7 cellular contexts compared by ENCODE assay signal in the genomic region with DNA sequence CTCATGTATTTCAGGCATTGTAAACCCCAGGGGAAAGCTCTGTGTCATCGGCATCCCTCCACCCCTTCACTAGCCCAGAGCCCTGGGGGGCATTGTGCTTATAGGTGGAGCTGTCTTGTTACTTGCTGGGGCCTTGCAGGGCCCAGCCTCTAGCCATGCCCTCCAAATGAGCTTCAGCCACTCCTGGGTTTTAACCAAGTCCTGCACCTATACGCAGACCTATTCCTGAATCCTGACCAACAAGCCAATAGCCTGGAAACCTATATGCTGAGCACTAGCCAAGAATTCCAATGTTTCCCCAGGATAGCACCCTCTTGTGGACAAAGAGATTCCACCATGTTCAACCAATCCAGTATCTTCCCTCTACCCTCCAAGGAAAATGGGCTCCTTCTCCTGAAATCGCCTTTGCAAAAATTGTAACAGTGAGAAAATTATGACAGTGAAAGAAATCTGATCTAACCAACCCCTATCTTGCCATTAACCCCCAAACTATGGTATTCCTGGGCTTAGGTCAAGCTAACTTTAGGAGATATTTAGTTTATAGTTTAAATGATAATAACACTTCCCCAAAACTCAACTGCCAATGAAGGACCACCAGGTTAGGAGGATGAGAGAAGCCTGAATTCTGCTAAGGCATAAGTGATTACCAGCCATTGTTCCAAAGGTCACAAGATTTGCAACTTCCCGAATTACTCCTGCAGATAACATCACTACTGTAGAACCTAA. TPM values are rescaled to one million over a fixed set of nuclear protein-coding genes. Genes with fewer than 3 reads are reported as not detected.
DNase-seq lines count a peak whose midpoint lies in the region; ATAC-seq, FAIRE-seq and TF ChIP-seq lines count a peak whose summit lies in the region.

No MANE protein-coding gene starts in this region.

- intact Hi-C loops in K562 (cut with micrococcal nuclease) (loop anchor here (2.0 kb wide), 1 partner anchor 46 kb away; no protein-coding TSS in a partner anchor), uterus (cut with DNase I; ENCODE audit: low total_unique reads) (no loop called here)

- BruUV-seq in K562 (replicated peaks; lab: Mats Ljungman, UMichigan), result no TSS peak

- peaks cover 0 to 6% (median 0%) of the 10 kb centered on the region in 3 donors for H3K27me3 Mint-ChIP-seq in naive B cell

- peaks cover 0 to 18% (median 11%) of the 10 kb centered on the region in 7 donors for H3K9me3 Mint-ChIP-seq in naive B cell

- H3K4me1 ChIP-seq in K562 (replicated peaks in 1 of 2; ENCODE audit: control insufficient read depth in 2 of 2, insufficient read depth in 2 of 2, low read length in 2 of 2), result peaks cover 10 to 12% of the 10 kb centered on the region in 2 experiments; a peak in 4 of 5 replicates
- H3K4me1 ChIP-seq in uterus, result no peaks in the 10 kb centered on the region

- TF ChIP-seq EP300 in K562 (IDR thresholded peaks at IDR 0.05; ENCODE audit: low read length), result no peak

- peaks cover 0 to 6% of the 10 kb centered on the region in 2 donors for H3K36me3 Mint-ChIP-seq in naive B cell

- no peak overlapping the region for H3K4me3 Mint-ChIP-seq in naive B cell

- H3K4me2 ChIP-seq in K562 (ENCODE audit: insufficient read depth, low read length), result no peak overlapping the region

- H3K27ac ChIP-seq in K562 (ENCODE audit: extremely low read depth, low read depth, low read length) (no peak overlapping the region), uterus (no peak overlapping the region)

- H3K36me3 ChIP-seq in GM06990 (ENCODE audit: control insufficient read depth, insufficient read depth, low read length), result no peaks in the 10 kb centered on the region
- H3K36me3 ChIP-seq in K562 (ENCODE audit: control insufficient read depth, insufficient read depth, low read length), result 0 out of 3 replicates have a peak, but pooled peaks cover 2% of the 10 kb centered on the region
- no peaks in the 10 kb centered on the region for H3K36me3 ChIP-seq in uterus

- WGBS in K562 (ENCODE audit: insufficient coverage, low coverage, missing lambda C conversion rate), result 25% methylated on average over 4 of the region's 4 CpGs

- H3K9ac ChIP-seq in K562 (ENCODE audit: insufficient read depth in 1 of 2, low read depth in 2 of 2, low read length in 2 of 2), result no peak overlapping the region

- POLR2A ChIA-PET in K562 (lab: Yijun Ruan, JAX), result no interaction called here

- TF ChIP-seq CTCF in GM06990 (IDR thresholded peaks at IDR 0.05; ENCODE audit: insufficient read depth, low read length, poor library complexity, severe bottlenecking), result peak; percentile 54
- TF ChIP-seq CTCF in NB4 (IDR thresholded peaks at IDR 0.05; ENCODE audit: low read depth, low read length), result peak; percentile 58
- peak; percentile 38 to 67 (median 55) for TF ChIP-seq CTCF in K562 (IDR thresholded peaks at IDR 0.05 in 2 of 3, conservative IDR thresholded peaks at IDR 0.05 in 1 of 3; ENCODE audit: insufficient read depth in 2 of 3, low read depth in 1 of 3, low read length in 3 of 3)
- peak in 1 of 4 experiments; percentile 10 for TF ChIP-seq CTCF in uterus (IDR thresholded peaks at IDR 0.05)

- FAIRE-seq in K562 (lab: Jason Lieb, UNC), result peak; percentile 81

- H3K27me3 ChIP-seq in GM06990 (replicated peaks; ENCODE audit: control insufficient read depth, insufficient read depth, low read length) (no peaks in the 10 kb centered on the region; the same call in none of the 2 replicates), K562 (ENCODE audit: control insufficient read depth in 2 of 2, insufficient read depth in 2 of 2, low read length in 2 of 2) (no peaks in the 10 kb centered on the region), uterus (no peaks in the 10 kb centered on the region)

- peak overlapping the region in 4 of 6 donors; percentile 42 to 85 (median 61) for H3K27ac Mint-ChIP-seq in naive B cell

- peak in 1 of 2 experiments; percentile 16; a peak in 1 of 4 replicates for TF ChIP-seq RAD21 in K562 (CRISPR knock-in tag; conservative IDR thresholded peaks at IDR 0.05 in 1 of 2, IDR thresholded peaks at IDR 0.05 in 1 of 2)

- TF ChIP-seq POLR2A in NB4 (IDR thresholded peaks at IDR 0.05; ENCODE audit: extremely low read depth, insufficient read length), result no peak
- TF ChIP-seq POLR2A in K562 (conservative IDR thresholded peaks at IDR 0.05), result no peak
- TF ChIP-seq POLR2A in uterus (IDR thresholded peaks at IDR 0.05), result no peak

- H4K20me1 ChIP-seq in K562 (replicated peaks; ENCODE audit: control insufficient read depth, insufficient read depth, low read length), result no peaks in the 10 kb centered on the region

- peaks cover 17 to 23% (median 20%) of the 10 kb centered on the region in 3 donors for H3K4me1 Mint-ChIP-seq in naive B cell

- H3K9me1 ChIP-seq in K562 (ENCODE audit: control insufficient read depth, insufficient read depth, low read length), result no peaks in the 10 kb centered on the region

- H3K9me3 ChIP-seq in K562 (replicated peaks; ENCODE audit: control insufficient read depth, insufficient read depth, low read depth, low read length), result peaks cover 5% of the 10 kb centered on the region; the same call in 1 of the 2 replicates
- H3K9me3 ChIP-seq in uterus, result peaks cover 0 to 11% of the 10 kb centered on the region in 2 donors

- no peak overlapping the region for H2AFZ ChIP-seq in K562 (ENCODE audit: low read depth, low read length)

- DNase-seq in GM06990 (ENCODE audit: extremely low read depth, insufficient read length), result no peak
- DNase-seq in NB4 (ENCODE audit: low read depth), result peak; percentile 34
- DNase-seq in K562 (ENCODE audit: extremely low read depth in 1 of 4, low spot score in 3 of 4), result peak in 3 of 4 experiments; percentile 17 to 40 (median 34)
- DNase-seq in naive B cell, result no peak
- DNase-seq in uterus, result no peak
- DNase-seq in activated CD4-positive, alpha-beta T cell treated with anti-CD3 and anti-CD28 coated beads, Interleukin-2, amount 50 U/mL, for 1 hour, result no peak

- H3K79me2 ChIP-seq in K562 (ENCODE audit: control insufficient read depth, insufficient read depth, low read length), result peaks cover 7% of the 10 kb centered on the region; the same call in 1 of the 3 replicates

- CTCF ChIA-PET in K562 (lab: Yijun Ruan, JAX; ENCODE audit: low intra/inter-chr PET ratio), result no interaction called here

- in situ Hi-C loops in K562 (cut with MboI), result no loop called here

- ATAC-seq in K562 (peak; percentile 49), naive B cell (ENCODE audit: low read depth in 2 of 2) (no peak), HG03108 (IDR thresholded peaks at IDR 0.05; ENCODE audit: unreplicated experiment) (no peak)

- no peak overlapping the region for H3K4me3 ChIP-seq in GM06990 (replicated peaks; ENCODE audit: low read depth, low read length)
- H3K4me3 ChIP-seq in NB4 (ENCODE audit: low read depth, low read length), result no peak overlapping the region
- H3K4me3 ChIP-seq in K562, result no peak overlapping the region
- no peak overlapping the region for H3K4me3 ChIP-seq in uterus

TF ChIP-seq in K562, 482 proteins besides CTCF, POLR2A, EP300 and RAD21 (continues in another document):
- no peak for TF ChIP-seq ID3 (CRISPR knock-in tag; IDR thresholded peaks at IDR 0.05)
- TF ChIP-seq ID3 (tag; IDR thresholded peaks at IDR 0.05), result no peak
- no peak for TF ChIP-seq ZNF23 (CRISPR knock-in tag; IDR thresholded peaks at IDR 0.05)
- peak in 1 of 2 experiments; percentile 32; a peak in 1 of 4 replicates for TF ChIP-seq MAZ (CRISPR knock-in tag; conservative IDR thresholded peaks at IDR 0.05 in 1 of 2, IDR thresholded peaks at IDR 0.05 in 1 of 2)
- no peak for TF ChIP-seq CREM (IDR thresholded peaks at IDR 0.05; ENCODE audit: low read depth)

RNA-seq across cellular contexts. Expression of gene TTC7B, which starts 55.5 kb away (rescaled TPM):
- 118 and 173 TPM in 2 replicates for total RNA-seq in K562 (2011; cell fraction: chromatin; rRNA removed; ENCODE audit: low replicate concordance)
- 48.5 and 49.9 TPM in 2 replicates for total RNA-seq in K562 (2011; cell fraction: nucleolus; rRNA removed)
- 66.6 and 71.6 TPM in 2 replicates for total RNA-seq in K562 (2011; cell fraction: nucleoplasm; rRNA removed)
- total RNA-seq in K562 (2014; rRNA removed) (36.7 and 37.3 TPM in 2 replicates), K562 (2014; rRNA removed; fragmentation: Illumina TruSeq; extraction: Trizol) (25.7 and 27.4 TPM in 2 replicates), K562 (2015; rRNA removed; fragmentation: Illumina TruSeq; extraction: Trizol) (21.9 and 24.0 TPM in 2 replicates), K562 (2021) (77.2 and 77.7 TPM in 2 replicates), uterus (10 to 100 TPM; 15.3 to 73.9 (median 28.0) TPM)
- polyA plus RNA-seq in K562 (2011; rRNA removed) (43.3 and 50.2 TPM in 2 replicates), K562 (2014; fragmentation: Illumina TruSeq; extraction: Trizol) (40.1 and 41.6 TPM in 2 replicates), K562 (2014; fragmentation: Nextera tagmentation; extraction: Ambion mirVana) (1 to 10 TPM; 2.2 to 2.5 TPM), K562 (2014; rRNA removed) (34.3 and 37.1 TPM in 2 replicates), naive B cell (ENCODE audit: low read depth in 6 of 6) (1 to 10 TPM in 1 of 6 donors, under 1 TPM in 1, not detected in 4; 0.39 to 1.2 TPM)
- polyA plus RNA-seq in K562 (2011; cell fraction: cytosol; rRNA removed), result 38.9 and 74.2 TPM in 2 replicates
- 51.9 and 63.4 TPM in 2 replicates for polyA plus RNA-seq in K562 (2011; cell fraction: nucleus; rRNA removed)
- 41.2 and 101 TPM in 2 replicates for polyA plus RNA-seq in K562 (2012)
- polyA minus RNA-seq in K562 (2011; rRNA and poly(A)+ RNA removed), result 70.1 and 70.2 TPM in 2 replicates
- 70.3 and 94.5 TPM in 2 replicates for polyA minus RNA-seq in K562 (2011; cell fraction: cytosol; rRNA and poly(A)+ RNA removed)
- polyA minus RNA-seq in K562 (2011; cell fraction: nucleus; rRNA and poly(A)+ RNA removed), result 45.9 and 78.4 TPM in 2 replicates

Comparison
In these comparisons a context has a peak if more than half of its experiments do, and no peak if none do; other contexts are left out.
1. DNase-seq: peak in NB4 (single experiment) and K562 (3 of 4); none in GM06990 (single experiment), naive B cell (single experiment), uterus (0 of 2) and activated CD4-positive, alpha-beta T cell treated with anti-CD3 and anti-CD28 coated beads, Interleukin-2, amount 50 U/mL, for 1 hour (single experiment).